Comparison of ENCODE assay signal across 8 cellular contexts in genomic region chr15:28322129-28322588, GRCh38. TPM values are rescaled to one million over a fixed set of nuclear protein-coding genes. Genes with fewer than 3 reads are reported as not detected.
A peak's percentile ranks its signal among the peaks of the same experiment; 100 is the strongest.
DNase-seq lines count a peak whose midpoint lies in the region; ATAC-seq and TF ChIP-seq lines count a peak whose summit lies in the region.
"Not testable (repeated sequence)": the region's sequence is repeated elsewhere in the genome, so short reads cannot be mapped to it uniquely, and the experiment has no call there.

Gene HERC2, minus strand, starts transcription at chr15:28322179. Its CDS starts 746 bp downstream, at chr15:28321433.

- not testable (repeated sequence) for H3K36me3 Mint-ChIP-seq in activated naive CD8-positive, alpha-beta T cell treated with anti-CD3 and anti-CD28 coated beads for 36 hours; endothelial cell (ENCODE audit: low read depth, unreplicated experiment); stimulated activated naive B cell treated with anti-CD40 and anti-IgM and Interleukin-4, amounts not matched to agents 10 μg/mL and 1 μg/mL and 100 μg/mL, for 72 hours
- H3K36me3 Mint-ChIP-seq in nephron (ENCODE audit: low read depth) = peaks cover 16% of the 10 kb centered on the region

- H3K4me1 Mint-ChIP-seq in activated naive CD8-positive, alpha-beta T cell treated with anti-CD3 and anti-CD28 coated beads for 36 hours; endothelial cell (ENCODE audit: unreplicated experiment); nephron; stimulated activated naive B cell treated with anti-CD40 and anti-IgM and Interleukin-4, amounts not matched to agents 10 μg/mL and 1 μg/mL and 100 μg/mL, for 72 hours: not testable (repeated sequence)

- not testable (repeated sequence) for H3K27me3 ChIP-seq in iPS DF 6.9 (ENCODE audit: control insufficient read depth, insufficient read depth, low read length)

- H3K27ac Mint-ChIP-seq in activated naive CD8-positive, alpha-beta T cell treated with anti-CD3 and anti-CD28 coated beads for 36 hours = peak within 1 kb of the TSS; percentile 87
- H3K27ac Mint-ChIP-seq in endothelial cell (ENCODE audit: unreplicated experiment) (peak within 1 kb of the TSS; percentile 87), nephron (peak within 1 kb of the TSS; percentile 87 to 97 (median 97))
- peak within 1 kb of the TSS; percentile 89 for H3K27ac Mint-ChIP-seq in stimulated activated naive B cell treated with anti-CD40 and anti-IgM and Interleukin-4, amounts not matched to agents 10 μg/mL and 1 μg/mL and 100 μg/mL, for 72 hours

- H3K4me3 ChIP-seq in AG09309 (ENCODE audit: control insufficient read depth, low read depth, low read length) (peak within 1 kb of the TSS; percentile 33), HFF-Myc (replicated peaks; ENCODE audit: low read depth, low read length) (peak within 1 kb of the TSS; percentile 42), iPS DF 6.9 (ENCODE audit: low read length) (peak within 1 kb of the TSS; percentile 32; the same call in 1 of the 2 replicates)

- H3K9me3 Mint-ChIP-seq in activated naive CD8-positive, alpha-beta T cell treated with anti-CD3 and anti-CD28 coated beads for 36 hours; endothelial cell (ENCODE audit: unreplicated experiment); nephron; stimulated activated naive B cell treated with anti-CD40 and anti-IgM and Interleukin-4, amounts not matched to agents 10 μg/mL and 1 μg/mL and 100 μg/mL, for 72 hours: not testable (repeated sequence)

- not testable (repeated sequence) for TF ChIP-seq CTCF in AG09309 (IDR thresholded peaks at IDR 0.05; ENCODE audit: control insufficient read depth, insufficient read depth, low read depth, low read length, missing control alignments); HFF-Myc (IDR thresholded peaks at IDR 0.05; ENCODE audit: low read depth, low read length, missing control alignments); endothelial cell (IDR thresholded peaks at IDR 0.05; ENCODE audit: unreplicated experiment); nephron (IDR thresholded peaks at IDR 0.05; ENCODE audit: unreplicated experiment in 3 of 3)

- peak within 1 kb of the TSS; percentile 94 for H3K4me3 Mint-ChIP-seq in activated naive CD8-positive, alpha-beta T cell treated with anti-CD3 and anti-CD28 coated beads for 36 hours
- H3K4me3 Mint-ChIP-seq in endothelial cell (ENCODE audit: unreplicated experiment) = peak within 1 kb of the TSS; percentile 99
- peak within 1 kb of the TSS; percentile 93 to 99 (median 99) for H3K4me3 Mint-ChIP-seq in nephron
- peak within 1 kb of the TSS; percentile 86 to 90 for H3K4me3 Mint-ChIP-seq in stimulated activated naive B cell treated with anti-CD40 and anti-IgM and Interleukin-4, amounts not matched to agents 10 μg/mL and 1 μg/mL and 100 μg/mL, for 72 hours

- H3K27ac ChIP-seq in iPS DF 6.9 (ENCODE audit: low read length) = not testable (repeated sequence)

- in situ Hi-C loops in SK-MEL-5 (cut with HindIII; ENCODE audit: low pct_unique_long_range_greater_than_20kb, low sequenced_read_pairs) = not testable (repeated sequence)

- no CpG with 5 or more reads among the region's 52 CpGs for WGBS in iPS DF 6.9 (ENCODE audit: insufficient coverage, insufficient read length)

- H3K27me3 Mint-ChIP-seq in activated naive CD8-positive, alpha-beta T cell treated with anti-CD3 and anti-CD28 coated beads for 36 hours; endothelial cell (ENCODE audit: unreplicated experiment); nephron (ENCODE audit: low read depth); stimulated activated naive B cell treated with anti-CD40 and anti-IgM and Interleukin-4, amounts not matched to agents 10 μg/mL and 1 μg/mL and 100 μg/mL, for 72 hours: not testable (repeated sequence)

- H3K4me1 ChIP-seq in iPS DF 6.9 (ENCODE audit: control insufficient read depth, insufficient read depth, low read length) = not testable (repeated sequence)

- not testable (repeated sequence) for H3K9me3 ChIP-seq in iPS DF 6.9 (ENCODE audit: control insufficient read depth, insufficient read depth, low read length)

- H3K36me3 ChIP-seq in iPS DF 6.9 (ENCODE audit: control insufficient read depth, insufficient read depth, low read length) = not testable (repeated sequence)

- not testable (repeated sequence) for DNase-seq in AG09309 (ENCODE audit: low read depth); HFF-Myc (ENCODE audit: extremely low read depth, low read depth); SK-MEL-5 (ENCODE audit: low read depth, low spot score); activated naive CD8-positive, alpha-beta T cell treated with anti-CD3 and anti-CD28 coated beads for 36 hours; endothelial cell (ENCODE audit: low spot score); iPS DF 6.9 (ENCODE audit: low read depth, low spot score); stimulated activated naive B cell treated with anti-CD40 and anti-IgM and Interleukin-4, amounts not matched to agents 10 μg/mL and 1 μg/mL and 100 μg/mL, for 72 hours

- ATAC-seq in stimulated activated naive B cell treated with anti-CD40 and anti-IgM and Interleukin-4, amounts not matched to agents 10 μg/mL and 1 μg/mL and 100 μg/mL, for 72 hours (replicated peaks) = not testable (repeated sequence)

RNA-seq across cellular contexts. Expression of gene HERC2, which starts in this region (rescaled TPM):
- total RNA-seq in SK-MEL-5 (2014; rRNA removed; shearing (Covaris generic)) = 34.1 and 35.8 TPM in 2 replicates
- polyA plus RNA-seq in SK-MEL-5 (2015; cell fraction: cytosol; rRNA removed) = 53.6 and 55.1 TPM in 2 replicates
- 86.8 and 115 TPM in 2 replicates for polyA plus RNA-seq in SK-MEL-5 (2015; cell fraction: nucleus; rRNA removed)
- total RNA-seq in activated naive CD8-positive, alpha-beta T cell treated with anti-CD3 and anti-CD28 coated beads for 36 hours = 10 to 100 TPM; 28.1 to 30.3 TPM
- 84.6 TPM for total RNA-seq in endothelial cell (ENCODE audit: unreplicated experiment)
